10 cellular contexts compared by ENCODE assay signal in the genomic region with DNA sequence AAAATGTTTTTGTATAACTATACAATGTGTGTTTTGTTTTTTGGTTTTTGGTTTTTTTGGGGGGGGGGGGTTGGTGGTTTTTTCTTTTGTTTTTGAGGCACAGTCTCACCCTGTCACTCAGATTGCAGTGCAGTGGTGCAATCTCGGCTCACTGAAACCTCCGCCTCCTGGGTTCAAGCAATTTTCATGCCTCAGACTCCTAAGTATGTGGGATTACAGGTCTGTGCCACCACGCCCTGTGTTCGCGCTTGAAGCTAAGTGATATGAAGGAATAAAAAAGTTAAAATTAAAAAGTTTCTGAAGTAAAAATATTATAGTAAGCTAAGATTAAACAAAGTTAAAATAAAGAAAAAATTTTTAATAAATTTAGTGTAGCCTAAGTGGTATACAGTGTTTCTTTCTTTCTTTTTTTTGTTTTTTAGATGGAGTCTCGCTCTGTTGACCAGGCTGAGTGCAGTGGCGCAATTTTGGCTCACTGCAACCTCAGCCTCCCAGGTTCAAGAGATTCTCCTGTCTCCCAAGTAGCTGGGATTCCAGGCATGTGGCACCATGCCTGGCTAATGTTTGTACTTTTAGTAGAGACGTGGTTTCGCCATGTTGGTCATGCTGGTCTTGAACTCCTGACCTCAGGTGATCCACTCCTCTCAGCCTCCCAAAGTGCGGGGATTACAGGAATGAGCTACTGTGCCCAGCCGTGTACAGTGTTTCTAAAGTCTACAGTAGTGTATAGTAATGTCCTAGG. TPM values are rescaled to one million over a fixed set of nuclear protein-coding genes. Genes with fewer than 3 reads are reported as not detected.
"Had no signal": no experiment of that assay in that cellular context is flagged by ENCODE, and none has a peak within 500 bp of the region (broad histone marks: within the 10 kb centered on the region; RNA-seq: fewer than 3 reads in every experiment).

No MANE protein-coding gene starts in this region.

- H3K27ac ChIP-seq: HL-60 had no signal

- DNase-seq: IMR-90, KBM-7, KG1 had no signal

- H3K4me3 ChIP-seq: K562 had no signal

- FAIRE-seq: HepG2, HTR-8/SVneo, K562 had no signal

- ATAC-seq: HepG2, K562 had no signal

RNA-seq across cellular contexts. Expression of a gene that starts 53.9 kb away (rescaled TPM):
- total RNA-seq: HepG2, HT-29, HT1080, IMR-90, K562 had no signal
- polyA plus RNA-seq: HepG2, IgD-negative memory B cell, IMR-90, K562 had no signal

RNA-seq across cellular contexts. Expression of a gene that starts 57.5 kb away (rescaled TPM):
- total RNA-seq: HepG2, HT-29, HT1080 had no signal
- polyA plus RNA-seq: HepG2, IgD-negative memory B cell, IMR-90 had no signal
